11 cellular contexts compared by ENCODE assay signal in genomic region chr7:157612009-157612663, GRCh38.
DNase-seq lines count a peak whose midpoint lies in the region; ATAC-seq, FAIRE-seq and TF ChIP-seq lines count a peak whose summit lies in the region.
"Had no signal": no experiment of that assay in that cellular context is flagged by ENCODE, and none has a peak within 500 bp of the region (broad histone marks: within the 10 kb centered on the region; RNA-seq: fewer than 3 reads in every experiment).

No MANE protein-coding gene starts in this region.

- H3K4me2 ChIP-seq in HepG2 (ENCODE audit: low read depth, low read length): no peak overlapping the region

- H3K9ac ChIP-seq in HepG2 (ENCODE audit: insufficient read depth, low read depth, low read length): no peak overlapping the region

- H3K4me1 ChIP-seq in HepG2 (ENCODE audit: insufficient read depth, low read length) (no peaks in the 10 kb centered on the region), right lobe of liver (peaks cover 0 to 4% (median 0%) of the 10 kb centered on the region in 4 donors), vagina (peaks cover 18% of the 10 kb centered on the region), gastroesophageal sphincter (peaks cover 0 to 15% (median 0%) of the 10 kb centered on the region in 3 donors)
- H3K4me1 ChIP-seq in naive thymus-derived CD4-positive, alpha-beta T cell (ENCODE audit: control insufficient read depth in 2 of 2, insufficient read depth in 2 of 2, low read length in 2 of 2): peaks cover 0 to 8% of the 10 kb centered on the region in 2 donors

- no peaks in the 10 kb centered on the region for H3K9me3 Mint-ChIP-seq in activated naive CD4-positive, alpha-beta T cell treated with anti-CD3 and anti-CD28 coated beads, Interleukin-2, amount 50 U/mL, for 72 hours
- H3K9me3 Mint-ChIP-seq in naive thymus-derived CD4-positive, alpha-beta T cell: peaks cover 0 to 3% (median 0%) of the 10 kb centered on the region in 11 donors

- H2AFZ ChIP-seq in HepG2 (ENCODE audit: low read length): no peak overlapping the region

- intact Hi-C loops in HepG2 (cut with micrococcal nuclease; ENCODE audit: unreplicated experiment) (no loop called here), right lobe of liver (cut with DNase I) (no loop called here), vagina (cut with DNase I) (no loop called here)
- intact Hi-C loops in naive thymus-derived CD4-positive, alpha-beta T cell (cut with micrococcal nuclease): loop anchor here (2.0 to 5.0 kb wide), 6 partner anchors 35 to 140 kb away; no protein-coding TSS in a partner anchor

- H3K4me3 Mint-ChIP-seq in naive thymus-derived CD4-positive, alpha-beta T cell: peak overlapping the region; percentile 76 to 93 (median 86)

- peaks cover 0 to 4% (median 0%) of the 10 kb centered on the region in 5 donors for H3K27me3 Mint-ChIP-seq in naive thymus-derived CD4-positive, alpha-beta T cell

- peaks cover 8 to 37% (median 23%) of the 10 kb centered on the region in 7 donors for H3K4me1 Mint-ChIP-seq in naive thymus-derived CD4-positive, alpha-beta T cell

- FAIRE-seq in HepG2 (lab: Jason Lieb, UNC): no peak

- no peaks in the 10 kb centered on the region for H3K79me2 ChIP-seq in HepG2 (ENCODE audit: insufficient read depth, low read length)

- no peak for TF ChIP-seq RAD21 in HepG2 (CRISPR knock-in tag; IDR thresholded peaks at IDR 0.05)

- no TSS peak for BruUV-seq in HepG2 (replicated peaks; lab: Mats Ljungman, UMichigan)

- H3K27ac ChIP-seq in HepG2 (ENCODE audit: extremely low read length, insufficient read depth, low read length): no peak overlapping the region
- H3K27ac ChIP-seq in right lobe of liver: no peak overlapping the region
- H3K27ac ChIP-seq in naive thymus-derived CD4-positive, alpha-beta T cell (ENCODE audit: low read depth, low read length): peak overlapping the region; percentile 63
- no peak overlapping the region for H3K27ac ChIP-seq in vagina
- no peak overlapping the region for H3K27ac ChIP-seq in gastroesophageal sphincter
- H3K27ac ChIP-seq: C4-2B, RWPE1 had no signal

- H3K4me3 ChIP-seq in HepG2 (replicated peaks in 1 of 3; ENCODE audit: insufficient read depth in 1 of 3, low read depth in 2 of 3, low read length in 3 of 3) (no peak overlapping the region), right lobe of liver (peak overlapping the region in 1 of 3 donors; percentile 15), vagina (peak overlapping the region; percentile 50 to 51), gastroesophageal sphincter (peak overlapping the region in 1 of 2 donors; percentile 48)
- peak overlapping the region; percentile 79 for H3K4me3 ChIP-seq in naive thymus-derived CD4-positive, alpha-beta T cell (ENCODE audit: low read length)

- in situ Hi-C loops in HepG2 (cut with HindIII; ENCODE audit: extremely low pct_ligation_motif_present, low pct_unique_long_range_greater_than_20kb): no loop called here

- peaks cover 0 to 6% of the 10 kb centered on the region in 2 donors for H3K36me3 Mint-ChIP-seq in activated naive CD4-positive, alpha-beta T cell treated with anti-CD3 and anti-CD28 coated beads, Interleukin-2, amount 50 U/mL, for 72 hours
- peaks cover 0 to 11% (median 0%) of the 10 kb centered on the region in 5 donors for H3K36me3 Mint-ChIP-seq in naive thymus-derived CD4-positive, alpha-beta T cell

- TF ChIP-seq CTCF in HepG2 (CRISPR knock-in tag; IDR thresholded peaks at IDR 0.05) (no peak), right lobe of liver (IDR thresholded peaks at IDR 0.05) (no peak), vagina (IDR thresholded peaks at IDR 0.05) (no peak), gastroesophageal sphincter (IDR thresholded peaks at IDR 0.05) (no peak)

- no peak for TF ChIP-seq POLR2A in HepG2 (IDR thresholded peaks at IDR 0.05; ENCODE audit: insufficient read depth in 1 of 2, low read depth in 2 of 2, low read length in 2 of 2)
- TF ChIP-seq POLR2A in right lobe of liver (IDR thresholded peaks at IDR 0.05): no peak
- no peak for TF ChIP-seq POLR2A in vagina (IDR thresholded peaks at IDR 0.05)
- no peak for TF ChIP-seq POLR2A in gastroesophageal sphincter (IDR thresholded peaks at IDR 0.05)

- no peaks in the 10 kb centered on the region for H4K20me1 ChIP-seq in HepG2 (ENCODE audit: insufficient read depth, low read length)

- POLR2A ChIA-PET in HepG2 (lab: Yijun Ruan, JAX): no interaction called here
- POLR2A ChIA-PET in naive thymus-derived CD4-positive, alpha-beta T cell (lab: Charles Lee): interaction anchor here (0.9 to 5.2 kb wide), 11 partner anchors 9 to 263 kb away, joined by 3 to 61 read pairs (median 4); no protein-coding TSS in a partner anchor

- TF ChIP-seq EP300 in HepG2 (IDR thresholded peaks at IDR 0.05; ENCODE audit: low read depth in 2 of 2, low read length in 2 of 2): no peak
- TF ChIP-seq EP300 in HepG2 (CRISPR knock-in tag; IDR thresholded peaks at IDR 0.05; ENCODE audit: borderline replicate concordance): no peak
- no peak for TF ChIP-seq EP300 in gastroesophageal sphincter (IDR thresholded peaks at IDR 0.05)

- 82% methylated on average over 14 of the region's 33 CpGs for WGBS in HepG2 (ENCODE audit: low lambda C conversion rate)
- 82% methylated on average over 8 of the region's 33 CpGs for WGBS in right lobe of liver (ENCODE audit: insufficient coverage, low coverage, low lambda C conversion rate, missing lambda C conversion rate)
- 80% methylated on average over 1 of the region's 33 CpGs; no CpG with 5 or more reads in 1 of the 2 donors for WGBS in gastroesophageal sphincter (ENCODE audit: low coverage in 1 of 2), 2 donors

- peak overlapping the region; percentile 36 to 81 for H3K27ac Mint-ChIP-seq in activated naive CD4-positive, alpha-beta T cell treated with anti-CD3 and anti-CD28 coated beads, Interleukin-2, amount 50 U/mL, for 72 hours
- peak overlapping the region; percentile 80 to 97 (median 88) for H3K27ac Mint-ChIP-seq in naive thymus-derived CD4-positive, alpha-beta T cell

- CTCF ChIA-PET in HepG2 (lab: Yijun Ruan, JAX; ENCODE audit: low intra/inter-chr PET ratio, low total read pairs): no interaction called here
- CTCF ChIA-PET in naive thymus-derived CD4-positive, alpha-beta T cell (lab: Charles Lee): interaction anchor here (0.7 to 1.8 kb wide), 5 partner anchors 11 to 43 kb away, joined by 3 to 5 read pairs (median 4); no protein-coding TSS in a partner anchor

- DNase-seq in HepG2 (ENCODE audit: low spot score) (no peak), right lobe of liver (no peak), vagina (ENCODE audit: extremely low spot score in 2 of 2) (no peak), NCI-H1694 (lab: John Stamatoyannopoulos, UW) (no peak)
- DNase-seq in activated naive CD4-positive, alpha-beta T cell treated with anti-CD3 and anti-CD28 coated beads, Interleukin-2, amount 50 U/mL, for 72 hours (ENCODE audit: low spot score in 2 of 2): no peak
- DNase-seq in naive thymus-derived CD4-positive, alpha-beta T cell: no peak
- DNase-seq: amygdala had no signal

- H3K27me3 ChIP-seq in HepG2 (ENCODE audit: control insufficient read depth in 1 of 2, insufficient read depth in 2 of 2, low read length in 2 of 2) (peaks cover 5 to 51% of the 10 kb centered on the region in 2 experiments; a peak in 4 of 5 replicates), right lobe of liver (no peaks in the 10 kb centered on the region), vagina (no peaks in the 10 kb centered on the region), gastroesophageal sphincter (peaks cover 34% of the 10 kb centered on the region)
- H3K27me3 ChIP-seq in naive thymus-derived CD4-positive, alpha-beta T cell (ENCODE audit: control insufficient read depth in 2 of 2, insufficient read depth in 2 of 2, low read length in 2 of 2): no peaks in the 10 kb centered on the region

- H3K9me3 ChIP-seq in HepG2 (ENCODE audit: low read length) (no peaks in the 10 kb centered on the region), right lobe of liver (no peaks in the 10 kb centered on the region), vagina (no peaks in the 10 kb centered on the region), gastroesophageal sphincter (no peaks in the 10 kb centered on the region)
- H3K9me3 ChIP-seq in naive thymus-derived CD4-positive, alpha-beta T cell (ENCODE audit: control insufficient read depth in 2 of 3, low read length in 3 of 3): no peaks in the 10 kb centered on the region

- H3K36me3 ChIP-seq in HepG2 (replicated peaks in 1 of 2; ENCODE audit: control insufficient read depth in 1 of 2, insufficient read depth in 2 of 2, low read length in 2 of 2) (no peaks in the 10 kb centered on the region), right lobe of liver (no peaks in the 10 kb centered on the region), vagina (no peaks in the 10 kb centered on the region), gastroesophageal sphincter (no peaks in the 10 kb centered on the region)
- no peaks in the 10 kb centered on the region for H3K36me3 ChIP-seq in naive thymus-derived CD4-positive, alpha-beta T cell (ENCODE audit: control insufficient read depth in 2 of 3, insufficient read depth in 3 of 3, low read length in 3 of 3)

- no peak for ATAC-seq in HepG2
- no peak for ATAC-seq in right lobe of liver
- ATAC-seq in activated naive CD4-positive, alpha-beta T cell treated with anti-CD3 and anti-CD28 coated beads, Interleukin-2, amount 50 U/mL, for 72 hours: no peak
- no peak for ATAC-seq in naive thymus-derived CD4-positive, alpha-beta T cell
- no peak for ATAC-seq in gastroesophageal sphincter
- ATAC-seq in GM18909 (IDR thresholded peaks at IDR 0.05; ENCODE audit: poor library complexity, unreplicated experiment): no peak

TF ChIP-seq in HepG2, 621 proteins besides CTCF, POLR2A, EP300 and RAD21:
- 0 out of 2 replicates have a peak, but pooled peaks have one; percentile 14 for TF ChIP-seq ZNF768 (CRISPR knock-in tag; IDR thresholded peaks at IDR 0.05)
- TF ChIP-seq NFKBIZ (CRISPR knock-in tag; IDR thresholded peaks at IDR 0.05): no peak

Comparison
In these comparisons a context has a peak if more than half of its experiments do, and no peak if none do; other contexts are left out.
1. H3K4me3 ChIP-seq: peak in naive thymus-derived CD4-positive, alpha-beta T cell (single experiment) and vagina (2 of 2); none in HepG2 (0 of 3).
2. intact Hi-C loops: an anchor here in naive thymus-derived CD4-positive, alpha-beta T cell (2.0 to 5.0 kb wide); none called in HepG2, right lobe of liver and vagina.